8 cellular contexts compared by ENCODE assay signal in the genomic region with DNA sequence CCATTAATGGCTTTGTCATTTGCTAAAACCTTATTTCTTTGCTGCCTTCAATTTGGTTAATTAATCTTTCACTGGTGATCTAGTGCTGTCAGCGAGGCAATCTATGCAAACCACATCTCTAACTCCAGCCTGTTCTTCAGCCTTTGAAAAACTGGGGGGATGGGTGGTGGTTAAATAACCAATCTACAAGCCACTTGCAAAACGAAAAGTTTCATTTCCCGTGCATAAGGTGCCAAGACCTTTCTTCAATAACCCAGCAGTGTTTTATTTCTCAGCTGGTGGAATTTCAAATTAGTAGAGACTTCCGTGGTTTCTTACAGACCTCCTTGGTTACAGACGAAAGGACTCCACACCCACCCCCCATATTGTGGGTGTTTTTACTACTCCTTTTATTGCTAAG.
DNase-seq lines count a peak whose midpoint lies in the region; ATAC-seq and TF ChIP-seq lines count a peak whose summit lies in the region.

No MANE protein-coding gene starts in this region.

- TF ChIP-seq POLR2A in suprapubic skin (IDR thresholded peaks at IDR 0.05) = no peak

- peak; percentile 78 for ATAC-seq in HG03045 (IDR thresholded peaks at IDR 0.05; ENCODE audit: unreplicated experiment)
- peak; percentile 72 to 77 for ATAC-seq in activated CD4-positive, CD25-positive, alpha-beta regulatory T cell treated with anti-CD3 and anti-CD28 coated beads, Interleukin-2, amount 50 U/mL, for 24 hours
- peak; percentile 79 for ATAC-seq in stimulated activated effector memory CD8-positive, alpha-beta T cell treated with anti-CD3 and anti-CD28 coated beads, Interleukin-12 subunit alpha, Interleukin-12 subunit beta, amount 100 ng/mL, for 72 hours

- no peaks in the 10 kb centered on the region for H3K36me3 Mint-ChIP-seq in stimulated activated effector memory CD8-positive, alpha-beta T cell treated with anti-CD3 and anti-CD28 coated beads, Interleukin-12 subunit alpha, Interleukin-12 subunit beta, amount 100 ng/mL, for 72 hours

- TF ChIP-seq EP300 in suprapubic skin (IDR thresholded peaks at IDR 0.05) = no peak

- H3K27ac ChIP-seq in suprapubic skin = no peak overlapping the region

- H3K36me3 ChIP-seq in suprapubic skin = no peaks in the 10 kb centered on the region

- H3K4me1 Mint-ChIP-seq in stimulated activated effector memory CD8-positive, alpha-beta T cell treated with anti-CD3 and anti-CD28 coated beads, Interleukin-12 subunit alpha, Interleukin-12 subunit beta, amount 100 ng/mL, for 72 hours = peaks cover 41% of the 10 kb centered on the region

- H3K27ac Mint-ChIP-seq in stimulated activated effector memory CD8-positive, alpha-beta T cell treated with anti-CD3 and anti-CD28 coated beads, Interleukin-12 subunit alpha, Interleukin-12 subunit beta, amount 100 ng/mL, for 72 hours = no peak overlapping the region

- H3K9me3 Mint-ChIP-seq in stimulated activated effector memory CD8-positive, alpha-beta T cell treated with anti-CD3 and anti-CD28 coated beads, Interleukin-12 subunit alpha, Interleukin-12 subunit beta, amount 100 ng/mL, for 72 hours = no peaks in the 10 kb centered on the region

- 46% methylated on average over 5 of the region's 5 CpGs for WGBS in suprapubic skin

- no peak for TF ChIP-seq CTCF in suprapubic skin (IDR thresholded peaks at IDR 0.05)

- DNase-seq in activated CD4-positive, CD25-positive, alpha-beta regulatory T cell treated with anti-CD3 and anti-CD28 coated beads, Interleukin-2, amount 50 U/mL, for 16 hours (ENCODE audit: low read depth, low spot score) = peak; percentile 2
- DNase-seq in activated CD4-positive, CD25-positive, alpha-beta regulatory T cell treated with anti-CD3 and anti-CD28 coated beads, Interleukin-2, amount 50 U/mL, for 72 hours = no peak
- peak in 1 of 2 donors; percentile 65 for DNase-seq in stimulated activated effector memory CD8-positive, alpha-beta T cell treated with anti-CD3 and anti-CD28 coated beads, Interleukin-12 subunit alpha, Interleukin-12 subunit beta, amount 100 ng/mL, for 72 hours (ENCODE audit: low spot score in 2 of 2)
- DNase-seq in DMS79 treated with DMSO at 0.1 percent for 48 hours (lab: John Stamatoyannopoulos, UW) (no peak), suprapubic skin (ENCODE audit: low spot score in 2 of 2) (no peak), DMS53 (lab: John Stamatoyannopoulos, UW) (no peak)

- no peaks in the 10 kb centered on the region for H3K9me3 ChIP-seq in suprapubic skin

- no peaks in the 10 kb centered on the region for H3K4me1 ChIP-seq in suprapubic skin

- H3K4me3 Mint-ChIP-seq in stimulated activated effector memory CD8-positive, alpha-beta T cell treated with anti-CD3 and anti-CD28 coated beads, Interleukin-12 subunit alpha, Interleukin-12 subunit beta, amount 100 ng/mL, for 72 hours = peak overlapping the region; percentile 7

- H3K27me3 ChIP-seq in suprapubic skin = no peaks in the 10 kb centered on the region

- H3K4me3 ChIP-seq in suprapubic skin = no peak overlapping the region
